In genomic region chr12:56885316-56885715, GRCh38 we compare ENCODE assay signal across 10 cellular contexts. TPM values are rescaled to one million over a fixed set of nuclear protein-coding genes. Genes with fewer than 3 reads are reported as not detected.
"Had no signal": no experiment of that assay in that cellular context is flagged by ENCODE, and none has a peak within 500 bp of the region (broad histone marks: within the 10 kb centered on the region; RNA-seq: fewer than 3 reads in every experiment).

No MANE protein-coding gene starts in this region.

- H3K9ac ChIP-seq: KMS-11 had no signal

- FAIRE-seq: HepG2, HTR-8/SVneo had no signal

- DNase-seq: IMR-90, KBM-7, KG1 had no signal

- H3K4me2 ChIP-seq: KMS-11 had no signal

- ATAC-seq: HepG2 had no signal

- H3K27ac ChIP-seq: HL-60, KMS-11 had no signal

RNA-seq across cellular contexts. Expression of gene SDR9C7, which starts 48.9 kb away (rescaled TPM):
- total RNA-seq: HepG2, HT-29, HT1080, IMR-90 had no signal
- polyA plus RNA-seq: IgD-negative memory B cell, IMR-90 had no signal
